In the genomic region with DNA sequence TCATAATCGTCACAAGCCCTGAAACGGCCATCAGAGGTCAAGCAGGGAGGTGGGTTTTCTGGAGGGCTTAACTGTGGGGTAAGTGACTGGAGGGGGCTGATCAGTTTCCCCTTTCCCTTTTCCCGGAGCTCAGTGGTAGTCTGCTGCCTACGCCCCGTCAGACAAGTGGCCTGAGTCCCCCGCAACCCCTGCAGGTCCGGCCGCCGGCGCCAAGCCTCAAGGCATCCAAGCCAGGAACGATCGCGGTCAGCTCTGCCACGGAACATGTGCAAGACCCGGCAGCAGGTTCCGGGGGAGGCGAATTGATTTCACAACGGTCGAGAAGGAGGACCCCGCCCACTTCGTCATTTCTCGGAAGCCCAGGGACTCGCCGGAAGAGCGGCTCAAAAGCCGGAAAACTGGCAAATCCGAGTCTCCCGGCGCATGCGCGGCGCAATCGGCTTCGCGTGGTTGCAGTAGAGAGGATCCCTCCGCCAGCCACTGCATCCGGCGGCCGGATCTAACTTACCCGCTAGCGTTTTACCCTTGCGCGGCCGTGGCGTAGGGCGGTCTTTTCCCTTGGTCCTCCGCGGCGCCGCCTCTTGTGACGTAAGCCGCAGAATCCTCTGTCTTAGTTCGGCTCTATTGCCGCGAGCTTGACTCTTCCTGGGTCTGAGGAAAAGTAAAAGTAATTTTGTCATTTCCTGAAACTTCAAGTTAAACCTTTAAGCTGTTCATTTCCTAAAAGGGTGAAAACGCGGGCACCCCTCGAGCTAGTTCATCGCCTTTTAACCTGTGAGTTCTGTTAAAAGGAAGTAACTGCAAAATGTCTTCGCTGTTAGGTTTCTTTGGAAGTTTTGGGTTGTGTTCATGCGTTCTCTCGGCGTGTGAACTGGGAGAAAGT, we compare ENCODE assay signal across 8 cellular contexts. TPM values are rescaled to one million over a fixed set of nuclear protein-coding genes. Genes with fewer than 3 reads are reported as not detected.
DNase-seq lines count a peak whose midpoint lies in the region; ATAC-seq and TF ChIP-seq lines count a peak whose summit lies in the region.

No MANE protein-coding gene starts in this region.

- WGBS in gastroesophageal sphincter (ENCODE audit: low coverage in 1 of 2), 2 donors = 0 to 1% methylated on average over 8 to 14 of the region's 63 CpGs
- WGBS in neuronal stem cell (ENCODE audit: extremely low coverage in 2 of 2, insufficient read length in 2 of 2, insufficient replicate concordance in 1 of 2), 2 donors = no CpG with 5 or more reads among the region's 63 CpGs

- H2AK5ac ChIP-seq in neuronal stem cell (ENCODE audit: low read depth, low read length) = no peak overlapping the region

- H3K14ac ChIP-seq in neuronal stem cell (ENCODE audit: low read length) = no peak overlapping the region

- TF ChIP-seq CTCF in GM06990 (IDR thresholded peaks at IDR 0.05; ENCODE audit: insufficient read depth, low read length, poor library complexity, severe bottlenecking) (no peak), NB4 (IDR thresholded peaks at IDR 0.05; ENCODE audit: low read depth, low read length) (no peak), gastroesophageal sphincter (IDR thresholded peaks at IDR 0.05) (peak in 1 of 4 experiments; percentile 10)

- H3K9ac ChIP-seq in neuronal stem cell (ENCODE audit: low read depth, low read length, poor library complexity) (peak overlapping the region; percentile 79), subcutaneous abdominal adipose tissue (ENCODE audit: low read length in 5 of 5) (peak overlapping the region; percentile 84 to 99 (median 92))

- DNase-seq in GM06990 (ENCODE audit: extremely low read depth, insufficient read length) (peak; percentile 99), NB4 (ENCODE audit: low read depth) (peak; percentile 99), SK-N-DZ (ENCODE audit: low spot score) (peak; percentile 100), neuronal stem cell (ENCODE audit: low spot score) (peak; percentile 97)
- peak; percentile 98 for DNase-seq in activated naive CD4-positive, alpha-beta T cell treated with anti-CD3 and anti-CD28 coated beads, Interleukin-2, amount 50 U/mL, for 16 hours

- H3K4me2 ChIP-seq in neuronal stem cell (ENCODE audit: insufficient read depth, low read length, poor library complexity, severe bottlenecking) = peak overlapping the region; percentile 80

- H2AFZ ChIP-seq in neuronal stem cell (ENCODE audit: low read length) = peak overlapping the region; percentile 80

- H3K79me1 ChIP-seq in neuronal stem cell (ENCODE audit: low read depth, low read length) = peaks cover 2% of the 10 kb centered on the region

- H2BK15ac ChIP-seq in neuronal stem cell (ENCODE audit: low read length) = no peak overlapping the region

- H4K8ac ChIP-seq in neuronal stem cell (ENCODE audit: low read depth, low read length) = no peak overlapping the region

- peak; percentile 82 for TF ChIP-seq POLR2A in NB4 (IDR thresholded peaks at IDR 0.05; ENCODE audit: extremely low read depth, insufficient read length)
- TF ChIP-seq POLR2A in gastroesophageal sphincter (IDR thresholded peaks at IDR 0.05) = peak; percentile 94 to 97

- no peak overlapping the region for H2BK12ac ChIP-seq in neuronal stem cell (ENCODE audit: low read length)

- H3K27ac ChIP-seq in gastroesophageal sphincter = peak overlapping the region; percentile 93 to 98 (median 96)
- H3K27ac ChIP-seq in neuronal stem cell (replicated peaks; ENCODE audit: low read length) = peak overlapping the region; percentile 93
- H3K27ac ChIP-seq in subcutaneous abdominal adipose tissue (ENCODE audit: low read depth, low read length) = peak overlapping the region; percentile 100

- no peak overlapping the region for H2BK120ac ChIP-seq in neuronal stem cell (ENCODE audit: low read depth, low read length)

- ATAC-seq in HG02571 (IDR thresholded peaks at IDR 0.05; ENCODE audit: unreplicated experiment) (peak; percentile 90), gastroesophageal sphincter (peak; percentile 94)

- no peak overlapping the region for H2BK5ac ChIP-seq in neuronal stem cell (ENCODE audit: low read length)

- H3K36me3 ChIP-seq in GM06990 (ENCODE audit: control insufficient read depth, insufficient read depth, low read length) (no peaks in the 10 kb centered on the region), gastroesophageal sphincter (peaks cover 0 to 12% of the 10 kb centered on the region in 2 donors), neuronal stem cell (replicated peaks in 1 of 2; ENCODE audit: control insufficient read depth in 2 of 2, insufficient read depth in 2 of 2, low read length in 2 of 2) (peaks cover 0 to 9% of the 10 kb centered on the region in 2 donors), subcutaneous abdominal adipose tissue (ENCODE audit: control insufficient read depth in 5 of 5, insufficient read depth in 5 of 5, low read length in 5 of 5) (no peaks in the 10 kb centered on the region)

- peak; percentile 73 for TF ChIP-seq EP300 in gastroesophageal sphincter (IDR thresholded peaks at IDR 0.05)

- no peak overlapping the region for H3K4ac ChIP-seq in neuronal stem cell (ENCODE audit: low read length)

- H3K4me1 ChIP-seq in gastroesophageal sphincter = peaks cover 5 to 30% (median 6%) of the 10 kb centered on the region in 3 donors
- peaks cover 5 to 9% of the 10 kb centered on the region in 2 donors for H3K4me1 ChIP-seq in neuronal stem cell (ENCODE audit: control insufficient read depth in 2 of 2, insufficient read depth in 1 of 2, low read depth in 1 of 2, low read length in 2 of 2)
- peaks cover 11 to 30% (median 24%) of the 10 kb centered on the region in 5 donors for H3K4me1 ChIP-seq in subcutaneous abdominal adipose tissue (ENCODE audit: control insufficient read depth in 5 of 5, insufficient read depth in 5 of 5, low read length in 5 of 5)

- H3K4me3 ChIP-seq in GM06990 (replicated peaks; ENCODE audit: low read depth, low read length) = peak overlapping the region; percentile 88
- peak overlapping the region; percentile 97 for H3K4me3 ChIP-seq in NB4 (ENCODE audit: low read depth, low read length)
- peak overlapping the region; percentile 55 to 71 for H3K4me3 ChIP-seq in gastroesophageal sphincter
- peak overlapping the region; percentile 59 to 80 for H3K4me3 ChIP-seq in neuronal stem cell (ENCODE audit: low read length in 2 of 2)
- peak overlapping the region; percentile 75 to 97 (median 84) for H3K4me3 ChIP-seq in subcutaneous abdominal adipose tissue (ENCODE audit: low read depth in 1 of 5, low read length in 5 of 5)

- peak overlapping the region; percentile 15 for H3K23ac ChIP-seq in neuronal stem cell (ENCODE audit: low read depth, low read length, poor library complexity)

- no peak overlapping the region for H4K91ac ChIP-seq in neuronal stem cell (ENCODE audit: low read depth, low read length, poor library complexity)

- no peaks in the 10 kb centered on the region for H3K9me3 ChIP-seq in gastroesophageal sphincter
- peaks cover 0 to 17% of the 10 kb centered on the region in 2 donors for H3K9me3 ChIP-seq in neuronal stem cell (replicated peaks in 1 of 2; ENCODE audit: control insufficient read depth in 2 of 2, insufficient read depth in 1 of 2, low read depth in 1 of 2, low read length in 2 of 2)
- no peaks in the 10 kb centered on the region for H3K9me3 ChIP-seq in subcutaneous abdominal adipose tissue (ENCODE audit: control insufficient read depth in 5 of 5, low read length in 5 of 5)

- H3K27me3 ChIP-seq in GM06990 (replicated peaks; ENCODE audit: control insufficient read depth, insufficient read depth, low read length) = no peaks in the 10 kb centered on the region
- no peaks in the 10 kb centered on the region for H3K27me3 ChIP-seq in gastroesophageal sphincter
- H3K27me3 ChIP-seq in neuronal stem cell (ENCODE audit: control insufficient read depth in 3 of 3, insufficient read depth in 3 of 3, low read depth in 1 of 3, low read length in 3 of 3) = no peaks in the 10 kb centered on the region
- no peaks in the 10 kb centered on the region for H3K27me3 ChIP-seq in subcutaneous abdominal adipose tissue (ENCODE audit: control insufficient read depth in 5 of 5, insufficient read depth in 4 of 5, low read length in 5 of 5)

- peak overlapping the region; percentile 89 for H3K18ac ChIP-seq in neuronal stem cell (ENCODE audit: low read length)

RNA-seq across cellular contexts. Expression of a gene that starts 14.9 kb away (rescaled TPM):
- 53.4 and 66.9 TPM in 2 replicates for polyA plus RNA-seq in SK-N-DZ (2014; cell fraction: cytosol; rRNA removed)
- 510 and 632 TPM in 2 replicates for polyA plus RNA-seq in SK-N-DZ (2014; cell fraction: nucleus; rRNA removed)
- 100 to 1,000 TPM in 2 of 4 donors, 10 to 100 TPM in 2; 32.7 to 211 (median 92.6) TPM for total RNA-seq in gastroesophageal sphincter
- polyA plus RNA-seq in neuronal stem cell (2013, experiment 1 of 2) = 75.0 TPM
- polyA plus RNA-seq in neuronal stem cell (2013, experiment 2 of 2) = 76.2 TPM

Comparison
In these comparisons a context has a peak if more than half of its experiments do, and no peak if none do; other contexts are left out.
1. Peak in every context shown above with its lines: DNase-seq, ATAC-seq, H3K4me3 ChIP-seq and H3K27ac ChIP-seq.